8 cellular contexts compared by ENCODE assay signal in the genomic region with DNA sequence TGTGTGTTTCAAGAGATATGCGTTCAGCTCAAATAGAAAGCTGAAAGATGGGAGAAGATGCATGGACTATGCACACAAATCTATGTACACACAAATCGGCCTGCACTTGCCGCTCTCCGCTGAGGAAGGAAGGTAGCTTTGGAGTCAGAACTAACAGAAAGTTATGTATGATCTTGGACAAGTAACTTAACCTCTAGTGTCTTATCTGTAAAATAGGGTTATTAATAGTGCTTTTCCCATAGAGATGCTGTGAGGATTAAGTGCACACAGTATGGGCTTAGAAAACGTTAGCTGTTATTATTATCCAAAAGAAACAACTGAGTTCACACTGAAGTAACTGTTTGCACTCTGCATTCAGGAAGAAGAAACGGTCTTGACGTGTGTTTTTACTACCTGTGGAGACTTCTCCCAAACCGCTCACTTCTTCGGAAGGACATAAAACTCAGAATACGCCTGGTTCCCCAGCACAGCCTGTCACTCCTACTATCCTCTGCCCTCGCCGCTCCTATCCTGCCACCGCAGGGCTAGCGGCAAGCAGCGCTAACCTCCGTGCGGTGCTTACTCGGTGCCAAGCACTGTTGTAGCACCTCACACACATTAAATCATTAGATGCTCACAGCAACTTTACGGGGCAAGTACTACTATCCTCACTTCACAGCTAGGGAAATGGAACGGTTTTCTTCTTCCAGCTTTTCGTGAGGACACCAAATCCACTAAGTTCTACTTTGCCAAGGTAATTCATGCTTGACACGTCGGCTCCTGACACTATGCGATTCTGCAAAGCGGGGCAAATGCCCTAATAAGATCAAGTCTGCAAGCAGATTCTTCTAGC. TPM values are rescaled to one million over a fixed set of nuclear protein-coding genes. Genes with fewer than 3 reads are reported as not detected.
DNase-seq lines count a peak whose midpoint lies in the region; ATAC-seq and TF ChIP-seq lines count a peak whose summit lies in the region.

No MANE protein-coding gene starts in this region.

- ATAC-seq in HCT116 (no peak), memory B cell (ENCODE audit: low read depth) (no peak), GM21786 (IDR thresholded peaks at IDR 0.05; ENCODE audit: unreplicated experiment) (no peak)

- peak overlapping the region; percentile 100 for H3K4me2 ChIP-seq in HCT116 (ENCODE audit: low read length)

- peak overlapping the region; percentile 89 for H3K4me3 ChIP-seq in A673 (ENCODE audit: low read depth, low read length, poor library complexity, severe bottlenecking)
- peak overlapping the region; percentile 73 to 85 for H3K4me3 ChIP-seq in HCT116 (replicated peaks in 1 of 2; ENCODE audit: low read depth in 1 of 2, low read length in 2 of 2)
- peak overlapping the region; percentile 90 for H3K4me3 ChIP-seq in WI38 (ENCODE audit: low read depth, low read length)

- POLR2A ChIA-PET in A673 (lab: Charles Lee; ENCODE audit: low non-redundant PET) = no interaction called here
- POLR2A ChIA-PET in HCT116 (lab: Charles Lee) = interaction anchor here (1.1 kb wide), 1 partner anchor 12 kb away, joined by 4 read pairs; no protein-coding TSS in a partner anchor

- no peak for TF ChIP-seq CTCF in A673 (conservative IDR thresholded peaks at IDR 0.05; ENCODE audit: low read depth, low read length)
- TF ChIP-seq CTCF in HCT116 (IDR thresholded peaks at IDR 0.05 in 2 of 3, conservative IDR thresholded peaks at IDR 0.05 in 1 of 3; ENCODE audit: borderline replicate concordance in 1 of 3, insufficient read depth in 1 of 3, low read depth in 2 of 3, low read length in 2 of 3) = no peak
- no peak for TF ChIP-seq CTCF in WI38 (IDR thresholded peaks at IDR 0.05; ENCODE audit: low read depth, low read length)

- TF ChIP-seq RAD21 in HCT116 (IDR thresholded peaks at IDR 0.05; ENCODE audit: low read depth) = no peak

- TF ChIP-seq POLR2A in HCT116 (IDR thresholded peaks at IDR 0.05; ENCODE audit: borderline replicate concordance, extremely low read depth, insufficient read depth, insufficient read length) = no peak

- H3K27ac ChIP-seq in A673 (ENCODE audit: low read depth, low read length, poor library complexity, severe bottlenecking) = no peak overlapping the region
- H3K27ac ChIP-seq in HCT116 (ENCODE audit: low read depth, low read length) = no peak overlapping the region

- H2AFZ ChIP-seq in HCT116 (ENCODE audit: low read depth, low read length, poor library complexity, severe bottlenecking) = peak overlapping the region; percentile 57

- BruUV-seq in A673 (replicated peaks; lab: Mats Ljungman, UMichigan) (TSS peak; percentile 33), HCT116 (replicated peaks; lab: Mats Ljungman, UMichigan) (TSS peak; percentile 44)

- no peaks in the 10 kb centered on the region for H3K27me3 ChIP-seq in A673 (replicated peaks; ENCODE audit: insufficient read depth, low read depth, low read length, poor library complexity)
- no peaks in the 10 kb centered on the region for H3K27me3 ChIP-seq in HCT116 (ENCODE audit: insufficient read depth, low read length)

- no peak overlapping the region for H3K27ac Mint-ChIP-seq in dendritic cell treated with granulocyte-macrophage colony-stimulating factor and Interleukin-4, amounts not matched to agents 40 ng/mL and 50 ng/mL, for 4 days
- H3K27ac Mint-ChIP-seq in memory B cell = no peak overlapping the region

- no peaks in the 10 kb centered on the region for H3K79me2 ChIP-seq in HCT116 (ENCODE audit: insufficient read depth, low read length)

- H3K9me3 ChIP-seq in A673 (ENCODE audit: low read depth, low read length, poor library complexity, severe bottlenecking) (no peaks in the 10 kb centered on the region), HCT116 (ENCODE audit: control insufficient read depth in 1 of 2, insufficient read depth in 1 of 2, low read depth in 1 of 2, low read length in 2 of 2) (no peaks in the 10 kb centered on the region)

- peak overlapping the region; percentile 76 for H3K4me3 Mint-ChIP-seq in dendritic cell treated with granulocyte-macrophage colony-stimulating factor and Interleukin-4, amounts not matched to agents 40 ng/mL and 50 ng/mL, for 4 days
- H3K4me3 Mint-ChIP-seq in memory B cell = peak overlapping the region; percentile 86

- H3K4me1 ChIP-seq in A673 (ENCODE audit: insufficient read depth, low read length, poor library complexity, severe bottlenecking) (peaks cover 16% of the 10 kb centered on the region), HCT116 (ENCODE audit: control insufficient read depth in 1 of 2, insufficient read depth in 2 of 2, low read length in 2 of 2) (peaks cover 5 to 28% of the 10 kb centered on the region in 2 experiments)

- RAD21 ChIA-PET in HCT116 (lab: Charles Lee; ENCODE audit: low non-redundant PET in 1 of 2, low total read pairs in 2 of 2, uncharacterized antibody in 2 of 2, unreplicated experiment in 2 of 2) = interaction anchor here in 1 of 2 experiments (0.6 kb wide), 1 partner anchor 916 kb away, joined by 4 read pairs; no protein-coding TSS in a partner anchor

- no peaks in the 10 kb centered on the region for H3K9me3 Mint-ChIP-seq in dendritic cell treated with granulocyte-macrophage colony-stimulating factor and Interleukin-4, amounts not matched to agents 40 ng/mL and 50 ng/mL, for 4 days
- H3K9me3 Mint-ChIP-seq in memory B cell = no peaks in the 10 kb centered on the region

- CTCF ChIA-PET in A673 (lab: Charles Lee) = interaction anchor here (1.0 kb wide), 1 partner anchor 371 kb away, joined by 5 read pairs; no protein-coding TSS in a partner anchor
- CTCF ChIA-PET in HCT116 (lab: Charles Lee) = interaction anchor here (1.0 kb wide), 1 partner anchor 32 kb away, joined by 3 read pairs; no protein-coding TSS in a partner anchor

- H4K20me1 ChIP-seq in HCT116 (ENCODE audit: insufficient read depth) = no peaks in the 10 kb centered on the region

- intact Hi-C loops in A673 (cut with micrococcal nuclease; ENCODE audit: unreplicated experiment) (no loop called here), HCT116 (cut with micrococcal nuclease) (loop anchor here (5.0 to 10.0 kb wide), 2 partner anchors 150 to 267 kb away; no protein-coding TSS in a partner anchor)
- intact Hi-C loops in dendritic cell treated with granulocyte-macrophage colony-stimulating factor and Interleukin-4, amounts not matched to agents 40 ng/mL and 50 ng/mL, for 4 days (cut with micrococcal nuclease) = no loop called here

- no peaks in the 10 kb centered on the region for H3K9me2 ChIP-seq in HCT116 (ENCODE audit: insufficient read depth)

- H3K9ac ChIP-seq in HCT116 (ENCODE audit: low read length) = peak overlapping the region; percentile 73

- DNase-seq in A673 (ENCODE audit: low spot score) (peak; percentile 29), HCT116 (ENCODE audit: low read depth, low spot score) (no peak), memory B cell (ENCODE audit: low spot score in 2 of 2) (peak; percentile 1 to 14), superior temporal gyrus (ENCODE audit: extremely low spot score) (peak; percentile 36), NCI-H2107 treated with DMSO at 0.1 percent for 48 hours (lab: John Stamatoyannopoulos, UW; ENCODE audit: unreplicated experiment) (no peak)

- H3K36me3 ChIP-seq in A673 (ENCODE audit: insufficient read depth, low read length, poor library complexity, severe bottlenecking) (no peaks in the 10 kb centered on the region), HCT116 (ENCODE audit: control insufficient read depth in 1 of 2, insufficient read depth in 2 of 2, low read length in 2 of 2) (no peaks in the 10 kb centered on the region)

- no peaks in the 10 kb centered on the region for H3K36me3 Mint-ChIP-seq in dendritic cell treated with granulocyte-macrophage colony-stimulating factor and Interleukin-4, amounts not matched to agents 40 ng/mL and 50 ng/mL, for 4 days (ENCODE audit: low read depth)
- H3K36me3 Mint-ChIP-seq in memory B cell = no peaks in the 10 kb centered on the region

- H3K4me1 Mint-ChIP-seq in dendritic cell treated with granulocyte-macrophage colony-stimulating factor and Interleukin-4, amounts not matched to agents 40 ng/mL and 50 ng/mL, for 4 days (ENCODE audit: low read depth) = peaks cover 16% of the 10 kb centered on the region
- H3K4me1 Mint-ChIP-seq in memory B cell = peaks cover 12% of the 10 kb centered on the region

- H3K27me3 Mint-ChIP-seq in dendritic cell treated with granulocyte-macrophage colony-stimulating factor and Interleukin-4, amounts not matched to agents 40 ng/mL and 50 ng/mL, for 4 days = peaks cover 67% of the 10 kb centered on the region
- H3K27me3 Mint-ChIP-seq in memory B cell = peaks cover 18% of the 10 kb centered on the region

TF ChIP-seq in HCT116, 20 proteins besides CTCF, POLR2A, EP300 and RAD21:
- TF ChIP-seq TCF7L2 (IDR thresholded peaks at IDR 0.05; ENCODE audit: borderline replicate concordance, extremely low read depth, insufficient read depth, insufficient read length) = no peak
- no peak for TF ChIP-seq EGR1 (IDR thresholded peaks at IDR 0.05; ENCODE audit: low read depth)

RNA-seq across cellular contexts. Expression of a gene that starts 1.3 kb away (rescaled TPM):
- total RNA-seq in A673 (2021) (3.1 and 4.0 TPM in 2 replicates), HCT116 (2021; ENCODE audit: unreplicated experiment) (7.1 TPM)
- 1.7 and 2.3 TPM in 2 replicates for polyA plus RNA-seq in HCT116 (2012)

Comparison
In these comparisons a context has a peak if more than half of its experiments do, and no peak if none do; other contexts are left out.
1. DNase-seq: peak in A673 (single experiment), memory B cell (2 of 2) and superior temporal gyrus (single experiment); none in HCT116 (single experiment) and NCI-H2107 treated with DMSO at 0.1 percent for 48 hours (single experiment).
2. Peak in every context shown above with its lines, with median percentiles within 50 percentile points of each other: H3K4me3 ChIP-seq.